ENCODE assay signal across 2 cellular contexts in genomic region chr3:111684640-111685039, GRCh38.
TF ChIP-seq lines count a peak whose summit lies in the region.

No MANE protein-coding gene starts in this region.

TF ChIP-seq in HEK293, 187 proteins besides CTCF, POLR2A, EP300 and RAD21:
- TF ChIP-seq ZSCAN4 (tag by site-specific recombination; IDR thresholded peaks at IDR 0.05) (no peak), PBX3 (CRISPR knock-in tag; IDR thresholded peaks at IDR 0.05) (no peak), ZNF837 (tag by site-specific recombination; IDR thresholded peaks at IDR 0.05) (no peak), ZNF488 (tag by site-specific recombination; IDR thresholded peaks at IDR 0.05) (no peak), KLF1 (tag by site-specific recombination; IDR thresholded peaks at IDR 0.05) (no peak), ATF2 (tag by site-specific recombination; IDR thresholded peaks at IDR 0.05; ENCODE audit: low read depth) (peak; percentile 78), ZNF785 (tag by site-specific recombination; IDR thresholded peaks at IDR 0.05) (no peak), ZNF560 (tag by site-specific recombination; IDR thresholded peaks at IDR 0.05; ENCODE audit: borderline replicate concordance) (no peak), ZFP3 (tag by site-specific recombination; IDR thresholded peaks at IDR 0.05; ENCODE audit: low read depth) (no peak), TCF7L2 (IDR thresholded peaks at IDR 0.05; ENCODE audit: borderline replicate concordance, low read depth, low read length) (no peak), ZFHX2 (tag by site-specific recombination; conservative IDR thresholded peaks at IDR 0.05) (0 out of 2 replicates have a peak, but pooled peaks have one; percentile 17)

TF ChIP-seq in GM12878, 131 proteins besides CTCF, POLR2A, EP300 and RAD21:
- TF ChIP-seq ZBTB33 (IDR thresholded peaks at IDR 0.05) (no peak), MEF2B (IDR thresholded peaks at IDR 0.05; ENCODE audit: partially characterized antibody, poor library complexity, severe bottlenecking) (no peak), ATF7 (IDR thresholded peaks at IDR 0.05; ENCODE audit: low read depth) (peak; percentile 55; the same call in 1 of the 2 replicates)
